In the genomic region with DNA sequence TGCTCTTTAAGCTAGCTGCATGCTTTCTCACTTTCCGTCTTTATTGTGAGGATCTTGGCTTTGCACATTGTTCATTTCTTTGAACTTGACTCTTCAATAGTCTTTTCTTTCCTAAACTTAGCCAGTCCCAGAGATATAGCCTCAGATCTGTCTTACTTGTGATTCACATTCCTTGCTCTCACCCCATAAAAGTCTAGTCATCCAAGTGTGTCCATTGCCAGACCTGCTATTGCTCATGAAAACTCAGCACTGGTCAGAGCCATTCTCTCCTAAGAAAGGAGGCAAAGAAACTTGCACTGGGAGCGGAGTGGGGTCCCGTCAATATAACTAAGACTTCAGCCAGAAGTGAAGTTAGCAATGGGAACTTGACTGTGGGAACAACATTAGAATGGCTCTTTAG, we compare ENCODE assay signal across 28 cellular contexts.
"Had no signal": no experiment of that assay in that cellular context is flagged by ENCODE, and none has a peak within 500 bp of the region (broad histone marks: within the 10 kb centered on the region; RNA-seq: fewer than 3 reads in every experiment).

No MANE protein-coding gene starts in this region.

- H3K4me1 ChIP-seq: Peyer's patch, SJSA1 had no signal

- H3K27ac Mint-ChIP-seq: activated CD4-positive, alpha-beta memory T cell treated with anti-CD3 and anti-CD28 coated beads for 36 hours; activated naive CD4-positive, alpha-beta T cell treated with anti-CD3 and anti-CD28 coated beads for 36 hours; activated naive CD8-positive, alpha-beta T cell; brain; T-helper 1 cell treated with Interleukin-12 subunit alpha and Interleukin-12 subunit beta and Interleukin-4 antibody, amounts not matched to agents 30 μg/mL and 1 μg/mL, for 36 hours; WTC11 had no signal

- H3K4me3 Mint-ChIP-seq: activated CD4-positive, alpha-beta memory T cell treated with anti-CD3 and anti-CD28 coated beads for 36 hours; activated naive CD4-positive, alpha-beta T cell treated with anti-CD3 and anti-CD28 coated beads for 36 hours; activated naive CD8-positive, alpha-beta T cell; activated T-cell treated with anti-CD3 and anti-CD28 coated beads, Interleukin-2, amount 50 U/mL, for 4 hours; brain; central memory CD8-positive, alpha-beta T cell; T-helper 1 cell treated with Interleukin-12 subunit alpha and Interleukin-12 subunit beta and Interleukin-4 antibody, amounts not matched to agents 30 μg/mL and 1 μg/mL, for 36 hours; WTC11 had no signal

- H3K9me3 ChIP-seq: Peyer's patch, SJSA1 had no signal

- ATAC-seq: activated T-cell treated with anti-CD3 and anti-CD28 coated beads, Interleukin-2, amount 50 U/mL, for 4 hours; K562; SK-N-SH treated with all-trans-retinoic acid at 6 μM for 48 hours; WTC11 had no signal

- H3K36me3 Mint-ChIP-seq: activated CD4-positive, alpha-beta memory T cell treated with anti-CD3 and anti-CD28 coated beads for 36 hours; activated naive CD8-positive, alpha-beta T cell; brain; WTC11 had no signal

- H3K4me1 Mint-ChIP-seq: central memory CD8-positive, alpha-beta T cell; WTC11 had no signal

- H3K36me3 ChIP-seq: Peyer's patch, SJSA1 had no signal

- H3K4me3 ChIP-seq: K562, Peyer's patch, SJSA1 had no signal

- H3K27ac ChIP-seq: Peyer's patch, RWPE1, SJSA1 had no signal

- H3K9me3 Mint-ChIP-seq: activated CD4-positive, alpha-beta memory T cell treated with anti-CD3 and anti-CD28 coated beads for 36 hours; activated naive CD4-positive, alpha-beta T cell treated with anti-CD3 and anti-CD28 coated beads for 36 hours; activated T-cell treated with anti-CD3 and anti-CD28 coated beads, Interleukin-2, amount 50 U/mL, for 4 hours; T-helper 1 cell treated with Interleukin-12 subunit alpha and Interleukin-12 subunit beta and Interleukin-4 antibody, amounts not matched to agents 30 μg/mL and 1 μg/mL, for 36 hours; WTC11 had no signal

- H3K27me3 Mint-ChIP-seq: activated CD4-positive, alpha-beta memory T cell treated with anti-CD3 and anti-CD28 coated beads for 36 hours; activated naive CD8-positive, alpha-beta T cell; brain; central memory CD8-positive, alpha-beta T cell had no signal

- H3K27me3 ChIP-seq: Peyer's patch, SJSA1 had no signal

- DNase-seq: activated CD4-positive, alpha-beta memory T cell treated with anti-CD3 and anti-CD28 coated beads for 36 hours; activated CD4-positive, alpha-beta T cell treated with anti-CD3 and anti-CD28 coated beads for 48 hours; activated CD4-positive, CD25-positive, alpha-beta regulatory T cell treated with anti-CD3 and anti-CD28 coated beads, Interleukin-2, amount 50 U/mL, for 72 hours; activated CD8-positive, alpha-beta memory T cell treated with anti-CD3 and anti-CD28 coated beads for 24 hours; activated effector memory CD4-positive, alpha-beta T cell treated with anti-CD3 and anti-CD28 coated beads, Interleukin-2, amount 50 U/mL, for 16 hours; activated naive CD4-positive, alpha-beta T cell treated with anti-CD3 and anti-CD28 coated beads for 36 hours; activated T-cell treated with anti-CD3 and anti-CD28 coated beads, Interleukin-2, amount 50 U/mL, for 4 hours; amygdala; Karpas-422; NCI-H146; NCI-H1930; NCI-H2171; NCI-H2227 treated with DMSO at 0.1 percent for 48 hours; NCI-H446 treated with DMSO at 0.1 percent for 48 hours; NCI-H526 treated with DMSO at 0.1 percent for 48 hours; NCI-H82; OCI-M1; Peyer's patch; Right ventricle myocardium superior had no signal
